19 cellular contexts compared by ENCODE assay signal in genomic region chr6:106631356-106631755, GRCh38. TPM values are rescaled to one million over a fixed set of nuclear protein-coding genes. Genes with fewer than 3 reads are reported as not detected.
A peak's percentile ranks its signal among the peaks of the same experiment; 100 is the strongest.
DNase-seq lines count a peak whose midpoint lies in the region; TF ChIP-seq lines count a peak whose summit lies in the region.
"Had no signal": no experiment of that assay in that cellular context is flagged by ENCODE, and none has a peak within 500 bp of the region (broad histone marks: within the 10 kb centered on the region; RNA-seq: fewer than 3 reads in every experiment).

No MANE protein-coding gene starts in this region.

- no peaks in the 10 kb centered on the region for H3K36me3 ChIP-seq in MG63
- H3K36me3 ChIP-seq: left ventricle myocardium inferior, tibial artery had no signal

- DNase-seq in EL (peak; percentile 31), MG63 (peak; percentile 41), astrocyte of the hippocampus (ENCODE audit: low read depth, low spot score) (peak; percentile 27), renal cortical epithelial cell (ENCODE audit: low read depth) (peak; percentile 41), SHP77 (lab: John Stamatoyannopoulos, UW) (no peak), lower leg skin (ENCODE audit: low spot score in 2 of 2) (no peak), NCI-H1105 (lab: John Stamatoyannopoulos, UW) (no peak)
- DNase-seq: DMS79 treated with DMSO at 0.1 percent for 48 hours; endodermal cell; head of caudate nucleus; left ventricle myocardium inferior; NCI-H187; NCI-H2227 treated with DMSO at 0.1 percent for 48 hours; NCI-H774; RPMI8226; stimulated activated CD4-positive, alpha-beta T cell treated with anti-CD3 and anti-CD28 coated beads, Interleukin-2, amount 100 ng/mL, for 24 hours; stimulated activated naive CD4-positive, alpha-beta T cell treated with Interleukin-2 at 50 U/mL for 16 hours; T1000; tibial artery had no signal

- TF ChIP-seq POLR2A in lower leg skin (IDR thresholded peaks at IDR 0.05): no peak

- TF ChIP-seq CTCF in lower leg skin (IDR thresholded peaks at IDR 0.05): no peak

- H3K27me3 ChIP-seq in MG63: no peaks in the 10 kb centered on the region
- H3K27me3 ChIP-seq: tibial artery had no signal

- intact Hi-C loops in lower leg skin (cut with DNase I; ENCODE audit: low total_unique reads): no loop called here

- WGBS in lower leg skin, 2 donors: 76 to 94% methylated on average over 1 of the region's 1 CpG

- no peaks in the 10 kb centered on the region for H3K9me3 ChIP-seq in MG63
- H3K9me3 ChIP-seq: left ventricle myocardium inferior, tibial artery had no signal

- H3K4me3 ChIP-seq in MG63 (no peak overlapping the region), lower leg skin (ENCODE audit: low read depth, poor library complexity, severe bottlenecking) (no peak overlapping the region)
- H3K4me3 ChIP-seq: left ventricle myocardium inferior, tibial artery had no signal

RNA-seq across cellular contexts. Expression of gene QRSL1, which starts 2.0 kb away (rescaled TPM):
- 11.9 and 14.0 TPM in 2 replicates for total RNA-seq in MG63 (2014; rRNA removed; shearing (Covaris generic); ENCODE audit: low replicate concordance)
- total RNA-seq in renal cortical epithelial cell (14.2 and 14.8 TPM in 2 replicates), lower leg skin (1 to 10 TPM; 5.3 to 8.0 (median 6.2) TPM)

RNA-seq across cellular contexts. Expression of gene RTN4IP1, which starts 2.1 kb away (rescaled TPM):
- 8.6 and 10.5 TPM in 2 replicates for total RNA-seq in MG63 (2014; rRNA removed; shearing (Covaris generic); ENCODE audit: low replicate concordance)
- total RNA-seq in renal cortical epithelial cell (9.9 and 10.6 TPM in 2 replicates), lower leg skin (1 to 10 TPM in 3 of 4 donors, under 1 TPM in 1; 0.80 to 4.1 (median 2.5) TPM)

Comparison
In these comparisons a context has a peak if more than half of its experiments do, and no peak if none do; other contexts are left out.
1. DNase-seq: peak in EL (single experiment), MG63 (single experiment), astrocyte of the hippocampus (single experiment) and renal cortical epithelial cell (single experiment); none in SHP77 (0 of 2), lower leg skin (0 of 2) and NCI-H1105 (single experiment).